26 cellular contexts compared by ENCODE assay signal in genomic region chr10:86160890-86161585, GRCh38.
DNase-seq lines count a peak whose midpoint lies in the region; ATAC-seq and TF ChIP-seq lines count a peak whose summit lies in the region.
"Had no signal": no experiment of that assay in that cellular context is flagged by ENCODE, and none has a peak within 500 bp of the region (broad histone marks: within the 10 kb centered on the region; RNA-seq: fewer than 3 reads in every experiment).

No MANE protein-coding gene starts in this region.

- no peaks in the 10 kb centered on the region for H3K27me3 Mint-ChIP-seq in MCF 10A (ENCODE audit: insufficient read depth, unreplicated experiment)
- H3K27me3 Mint-ChIP-seq in activated T-helper 17 cell treated with anti-CD3 and anti-CD28 coated beads, Interleukin-2, amount 50 U/mL, for 72 hours, result peaks cover 11% of the 10 kb centered on the region
- H3K27me3 Mint-ChIP-seq: activated CD4-positive, alpha-beta T cell treated with anti-CD3 and anti-CD28 coated beads, Interleukin-2, amount 10 ng/mL, durations not matched to agents 24 days and 14 days had no signal

- H3K36me3 ChIP-seq in breast epithelium (no peaks in the 10 kb centered on the region), upper lobe of right lung (no peaks in the 10 kb centered on the region)

- H3K4me3 ChIP-seq in breast epithelium (no peak overlapping the region), upper lobe of right lung (no peak overlapping the region)
- H3K4me3 ChIP-seq: body of pancreas, PC-9 had no signal

- H3K27ac Mint-ChIP-seq in MCF 10A (ENCODE audit: low read depth, unreplicated experiment), result no peak overlapping the region
- H3K27ac Mint-ChIP-seq in activated T-helper 17 cell treated with anti-CD3 and anti-CD28 coated beads, Interleukin-2, amount 50 U/mL, for 72 hours, result no peak overlapping the region
- H3K27ac Mint-ChIP-seq: activated CD4-positive, alpha-beta T cell treated with anti-CD3 and anti-CD28 coated beads, Interleukin-2, amount 10 ng/mL, durations not matched to agents 24 days and 14 days; CD8-positive, alpha-beta T cell; HFFc6; nephron progenitor cell; stimulated activated naive CD8-positive, alpha-beta T cell treated with anti-CD3 and anti-CD28 coated beads, Interleukin-15, amount 100 ng/mL, for 72 hours had no signal

- DNase-seq in MCF 10A (ENCODE audit: unreplicated experiment) (peak; percentile 56), breast epithelium (ENCODE audit: low spot score in 2 of 2) (no peak), RWPE1 (ENCODE audit: low spot score) (peak; percentile 50), kidney tubule cell (ENCODE audit: low spot score) (peak; percentile 47), upper lobe of right lung (peak; percentile 31), D341Med (ENCODE audit: low spot score) (no peak)
- DNase-seq: activated CD4-positive, alpha-beta T cell treated with anti-CD3 and anti-CD28 coated beads, Interleukin-2, amount 10 ng/mL, durations not matched to agents 24 days and 14 days; activated gamma-delta T cell treated with Interleukin-2 at 50 U/mL for 16 hours; CD8-positive, alpha-beta T cell; EL; GOT3; HFFc6; NCI-H1105; NCI-H2081; NCI-H226; NCI-H526 treated with DMSO at 0.1 percent for 48 hours; nephron progenitor cell; PC-9; SIG-M5; stimulated activated naive CD8-positive, alpha-beta T cell treated with anti-CD3 and anti-CD28 coated beads, Interleukin-15, amount 100 ng/mL, for 72 hours; SW 1271; T-helper 9 cell had no signal

- POLR2A ChIA-PET in MCF 10A (lab: Yijun Ruan, JAX), result no interaction called here
- POLR2A ChIA-PET in RWPE1 (lab: Yijun Ruan, JAX; ENCODE audit: low non-redundant PET), result no interaction called here

- no peaks in the 10 kb centered on the region for H3K4me1 Mint-ChIP-seq in MCF 10A (ENCODE audit: insufficient read depth, unreplicated experiment)
- no peaks in the 10 kb centered on the region for H3K4me1 Mint-ChIP-seq in activated T-helper 17 cell treated with anti-CD3 and anti-CD28 coated beads, Interleukin-2, amount 50 U/mL, for 72 hours
- H3K4me1 Mint-ChIP-seq: activated CD4-positive, alpha-beta T cell treated with anti-CD3 and anti-CD28 coated beads, Interleukin-2, amount 10 ng/mL, durations not matched to agents 24 days and 14 days; stimulated activated naive CD8-positive, alpha-beta T cell treated with anti-CD3 and anti-CD28 coated beads, Interleukin-15, amount 100 ng/mL, for 72 hours had no signal

- H3K9me3 Mint-ChIP-seq in MCF 10A (ENCODE audit: unreplicated experiment), result peaks cover 27% of the 10 kb centered on the region
- H3K9me3 Mint-ChIP-seq in activated T-helper 17 cell treated with anti-CD3 and anti-CD28 coated beads, Interleukin-2, amount 50 U/mL, for 72 hours, result no peaks in the 10 kb centered on the region
- H3K9me3 Mint-ChIP-seq: activated CD4-positive, alpha-beta T cell treated with anti-CD3 and anti-CD28 coated beads, Interleukin-2, amount 10 ng/mL, durations not matched to agents 24 days and 14 days; CD8-positive, alpha-beta T cell; nephron progenitor cell; stimulated activated naive CD8-positive, alpha-beta T cell treated with anti-CD3 and anti-CD28 coated beads, Interleukin-15, amount 100 ng/mL, for 72 hours had no signal

- TF ChIP-seq CTCF in MCF 10A (IDR thresholded peaks at IDR 0.05; ENCODE audit: unreplicated experiment) (no peak), breast epithelium (IDR thresholded peaks at IDR 0.05) (no peak), RWPE1 (conservative IDR thresholded peaks at IDR 0.05; ENCODE audit: low read depth) (no peak), upper lobe of right lung (IDR thresholded peaks at IDR 0.05) (no peak)

- no peaks in the 10 kb centered on the region for H3K4me1 ChIP-seq in breast epithelium
- H3K4me1 ChIP-seq in upper lobe of right lung, result no peaks in the 10 kb centered on the region
- H3K4me1 ChIP-seq: body of pancreas had no signal

- ATAC-seq in upper lobe of right lung (no peak), SK-N-SH treated with all-trans-retinoic acid at 6 μM for 48 hours (no peak)
- no peak for ATAC-seq in activated T-helper 17 cell treated with anti-CD3 and anti-CD28 coated beads, Interleukin-2, amount 50 U/mL, for 72 hours (replicated peaks)
- ATAC-seq: body of pancreas; CD8-positive, alpha-beta T cell; left lobe of liver; stimulated activated naive CD8-positive, alpha-beta T cell treated with anti-CD3 and anti-CD28 coated beads, Interleukin-15, amount 100 ng/mL, for 72 hours had no signal

- no peak overlapping the region for H3K4me3 Mint-ChIP-seq in MCF 10A (ENCODE audit: unreplicated experiment)
- H3K4me3 Mint-ChIP-seq in activated T-helper 17 cell treated with anti-CD3 and anti-CD28 coated beads, Interleukin-2, amount 50 U/mL, for 72 hours, result no peak overlapping the region
- H3K4me3 Mint-ChIP-seq: activated CD4-positive, alpha-beta T cell treated with anti-CD3 and anti-CD28 coated beads, Interleukin-2, amount 10 ng/mL, durations not matched to agents 24 days and 14 days; CD8-positive, alpha-beta T cell; HFFc6; nephron progenitor cell; stimulated activated naive CD8-positive, alpha-beta T cell treated with anti-CD3 and anti-CD28 coated beads, Interleukin-15, amount 100 ng/mL, for 72 hours had no signal

- no peak overlapping the region for H3K27ac ChIP-seq in breast epithelium
- H3K27ac ChIP-seq in RWPE1, result no peak overlapping the region
- H3K27ac ChIP-seq in upper lobe of right lung, result no peak overlapping the region
- H3K27ac ChIP-seq: body of pancreas, PC-9 had no signal

- TF ChIP-seq POLR2A in breast epithelium (IDR thresholded peaks at IDR 0.05), result no peak

- H3K36me3 Mint-ChIP-seq in MCF 10A (ENCODE audit: insufficient read depth, unreplicated experiment), result no peaks in the 10 kb centered on the region
- H3K36me3 Mint-ChIP-seq in activated T-helper 17 cell treated with anti-CD3 and anti-CD28 coated beads, Interleukin-2, amount 50 U/mL, for 72 hours (ENCODE audit: low read depth), result no peaks in the 10 kb centered on the region
- H3K36me3 Mint-ChIP-seq: CD8-positive, alpha-beta T cell had no signal

- no TSS peak for BruUV-seq in MCF 10A (replicated peaks; lab: Mats Ljungman, UMichigan)

- CTCF ChIA-PET in MCF 10A (lab: Yijun Ruan, JAX), result no interaction called here
- CTCF ChIA-PET in RWPE1 (lab: Yijun Ruan, JAX), result interaction anchor here (0.6 kb wide), 2 partner anchors 98 kb away, joined by 3 read pairs; no protein-coding TSS in a partner anchor

- H3K27me3 ChIP-seq in breast epithelium (no peaks in the 10 kb centered on the region), upper lobe of right lung (no peaks in the 10 kb centered on the region)
- H3K27me3 ChIP-seq: body of pancreas had no signal

- intact Hi-C loops in MCF 10A (cut with micrococcal nuclease), result loop anchor here (10.0 kb wide), 1 partner anchor 616 kb away; no protein-coding TSS in a partner anchor
- intact Hi-C loops in breast epithelium (cut with DNase I; ENCODE audit: low total_unique reads), result loop anchor here (2.0 kb wide), 1 partner anchor 70 kb away; no protein-coding TSS in a partner anchor
- intact Hi-C loops in upper lobe of right lung (cut with DNase I), result no loop called here

- no peaks in the 10 kb centered on the region for H3K9me3 ChIP-seq in breast epithelium
- no peaks in the 10 kb centered on the region for H3K9me3 ChIP-seq in upper lobe of right lung
- H3K9me3 ChIP-seq: body of pancreas had no signal

TF ChIP-seq in SK-N-SH treated with all-trans-retinoic acid at 6 μM for 48 hours, 23 proteins besides CTCF, POLR2A, EP300 and RAD21 (continues in another document):
- no peak for TF ChIP-seq CSDC2 (CRISPR knock-in tag; IDR thresholded peaks at IDR 0.05)
- no peak for TF ChIP-seq BACH2 (CRISPR knock-in tag; IDR thresholded peaks at IDR 0.05; ENCODE audit: borderline replicate concordance)
- TF ChIP-seq ISL1 (CRISPR knock-in tag; IDR thresholded peaks at IDR 0.05), result no peak
- TF ChIP-seq TSHZ2 (CRISPR knock-in tag; IDR thresholded peaks at IDR 0.05), result no peak
- TF ChIP-seq, protein P1, sequence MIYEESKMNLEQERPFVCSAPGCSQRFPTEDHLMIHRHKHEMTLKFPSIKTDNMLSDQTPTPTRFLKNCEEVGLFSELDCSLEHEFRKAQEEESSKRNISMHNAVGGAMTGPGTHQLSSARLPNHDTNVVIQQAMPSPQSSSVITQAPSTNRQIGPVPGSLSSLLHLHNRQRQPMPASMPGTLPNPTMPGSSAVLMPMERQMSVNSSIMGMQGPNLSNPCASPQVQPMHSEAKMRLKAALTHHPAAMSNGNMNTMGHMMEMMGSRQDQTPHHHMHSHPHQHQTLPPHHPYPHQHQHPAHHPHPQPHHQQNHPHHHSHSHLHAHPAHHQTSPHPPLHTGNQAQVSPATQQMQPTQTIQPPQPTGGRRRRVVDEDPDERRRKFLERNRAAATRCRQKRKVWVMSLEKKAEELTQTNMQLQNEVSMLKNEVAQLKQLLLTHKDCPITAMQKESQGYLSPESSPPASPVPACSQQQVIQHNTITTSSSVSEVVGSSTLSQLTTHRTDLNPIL (CRISPR knock-in tag; IDR thresholded peaks at IDR 0.05; ENCODE audit: low read depth), result no peak
- no peak for TF ChIP-seq ZC3H10 (CRISPR knock-in tag; IDR thresholded peaks at IDR 0.05)
- TF ChIP-seq ZNF565 (CRISPR knock-in tag; conservative IDR thresholded peaks at IDR 0.05; ENCODE audit: low read depth), result no peak
- no peak for TF ChIP-seq GLIS3 (CRISPR knock-in tag; IDR thresholded peaks at IDR 0.05)

Comparison
In these comparisons a context has a peak if more than half of its experiments do, and no peak if none do; other contexts are left out.
1. DNase-seq: peak in MCF 10A (single experiment), RWPE1 (single experiment), kidney tubule cell (single experiment) and upper lobe of right lung (single experiment); none in breast epithelium (0 of 2) and D341Med (single experiment).